18 cellular contexts compared by ENCODE assay signal in genomic region chr21:9839011-9839661, GRCh38.
DNase-seq lines count a peak whose midpoint lies in the region; ATAC-seq, FAIRE-seq and TF ChIP-seq lines count a peak whose summit lies in the region.
"Had no signal": no experiment of that assay in that cellular context is flagged by ENCODE, and none has a peak within 500 bp of the region (broad histone marks: within the 10 kb centered on the region; RNA-seq: fewer than 3 reads in every experiment).

No MANE protein-coding gene starts in this region.

- H3K4me3 ChIP-seq in right atrium auricular region (no peak overlapping the region), K562 (peak overlapping the region; percentile 21), aorta (ENCODE audit: low read length in 2 of 2) (no peak overlapping the region)
- H3K4me3 ChIP-seq: tibial artery had no signal

- H3K27me3 ChIP-seq in right atrium auricular region (no peaks in the 10 kb centered on the region), K562 (ENCODE audit: control insufficient read depth in 2 of 2, insufficient read depth in 2 of 2, low read length in 2 of 2) (no peaks in the 10 kb centered on the region), aorta (ENCODE audit: control insufficient read depth in 1 of 2, insufficient read depth in 2 of 2, low read length in 1 of 2) (no peaks in the 10 kb centered on the region)
- H3K27me3 ChIP-seq: tibial artery had no signal

- H3K9me3 ChIP-seq in right atrium auricular region (no peaks in the 10 kb centered on the region), K562 (replicated peaks; ENCODE audit: control insufficient read depth, insufficient read depth, low read depth, low read length) (no peaks in the 10 kb centered on the region; the same call in 1 of the 2 replicates), aorta (ENCODE audit: control insufficient read depth, low read length) (no peaks in the 10 kb centered on the region)

- H3K27ac ChIP-seq in right atrium auricular region (no peak overlapping the region), K562 (ENCODE audit: extremely low read depth, low read depth, low read length) (no peak overlapping the region; the same call in 2 of the 3 replicates), aorta (ENCODE audit: low read depth in 1 of 2, low read length in 2 of 2) (no peak overlapping the region)
- H3K27ac ChIP-seq: epithelial cell of prostate, tibial artery had no signal

- CTCF ChIA-PET in K562 (lab: Yijun Ruan, JAX; ENCODE audit: low intra/inter-chr PET ratio) = no interaction called here

- BruUV-seq in K562 (replicated peaks; lab: Mats Ljungman, UMichigan) = no TSS peak

- no peak for FAIRE-seq in K562 (lab: Jason Lieb, UNC)
- no peak for FAIRE-seq in HTR-8/SVneo (lab: Jason Lieb, UNC)

- no peak for TF ChIP-seq RAD21 in K562 (CRISPR knock-in tag; conservative IDR thresholded peaks at IDR 0.05 in 1 of 2, IDR thresholded peaks at IDR 0.05 in 1 of 2)

- in situ Hi-C loops in K562 (cut with MboI) = no loop called here

- H3K4me2 ChIP-seq in K562 (ENCODE audit: insufficient read depth, low read length) = peak overlapping the region; percentile 77

- H3K9ac ChIP-seq in K562 (ENCODE audit: insufficient read depth in 1 of 2, low read depth in 2 of 2, low read length in 2 of 2) = peak overlapping the region; percentile 34 to 80; a peak in 3 of 4 replicates

- H3K4me1 ChIP-seq in right atrium auricular region (no peaks in the 10 kb centered on the region), K562 (replicated peaks in 1 of 2; ENCODE audit: control insufficient read depth in 2 of 2, insufficient read depth in 2 of 2, low read length in 2 of 2) (peaks cover 3 to 26% of the 10 kb centered on the region in 2 experiments; a peak in 3 of 5 replicates), aorta (ENCODE audit: control insufficient read depth in 1 of 2, insufficient read depth in 2 of 2, low read length in 2 of 2) (no peaks in the 10 kb centered on the region)
- H3K4me1 ChIP-seq: tibial artery had no signal

- intact Hi-C loops in Right ventricle myocardium inferior (cut with DNase I) = no loop called here
- intact Hi-C loops in K562 (cut with micrococcal nuclease) = no loop called here
- intact Hi-C loops in aorta (cut with DNase I) = no loop called here

- WGBS in K562 (ENCODE audit: insufficient coverage, low coverage, missing lambda C conversion rate) = 19% methylated on average over 38 of the region's 38 CpGs
- 73 to 75% methylated on average over 38 of the region's 38 CpGs for WGBS in aorta, 2 donors

- H4K20me1 ChIP-seq in K562 (replicated peaks; ENCODE audit: control insufficient read depth, insufficient read depth, low read length) = no peaks in the 10 kb centered on the region

- peak overlapping the region; percentile 84 for H2AFZ ChIP-seq in K562 (ENCODE audit: low read depth, low read length)

- H3K79me2 ChIP-seq in K562 (ENCODE audit: control insufficient read depth, insufficient read depth, low read length) = peaks cover 10% of the 10 kb centered on the region; the same call in 2 of the 3 replicates

- H3K9me1 ChIP-seq in K562 (ENCODE audit: control insufficient read depth, insufficient read depth, low read length) = no peaks in the 10 kb centered on the region

- POLR2A ChIA-PET in K562 (lab: Yijun Ruan, JAX) = no interaction called here

- H3K36me3 ChIP-seq in right atrium auricular region = no peaks in the 10 kb centered on the region
- H3K36me3 ChIP-seq in K562 (ENCODE audit: control insufficient read depth, insufficient read depth, low read length) = no peaks in the 10 kb centered on the region
- H3K36me3 ChIP-seq in aorta (ENCODE audit: control insufficient read depth in 1 of 2, insufficient read depth in 2 of 2, low read length in 1 of 2) = no peaks in the 10 kb centered on the region
- H3K36me3 ChIP-seq: tibial artery had no signal

- TF ChIP-seq CTCF in right atrium auricular region (IDR thresholded peaks at IDR 0.05) (no peak), K562 (IDR thresholded peaks at IDR 0.05 in 2 of 3, conservative IDR thresholded peaks at IDR 0.05 in 1 of 3; ENCODE audit: insufficient read depth in 2 of 3, low read depth in 1 of 3, low read length in 3 of 3) (no peak)

- DNase-seq in Right ventricle myocardium inferior (ENCODE audit: missing footprints) (peak; percentile 75), right atrium auricular region (ENCODE audit: low spot score) (no peak), K562 (ENCODE audit: extremely low read depth in 1 of 4, low spot score in 3 of 4) (peak; percentile 36 to 86 (median 52)), medulla oblongata (ENCODE audit: extremely low spot score) (peak; percentile 2), aorta (peak; percentile 59 to 85), HK-2 (ENCODE audit: unreplicated experiment) (no peak), HTR-8/SVneo (ENCODE audit: insufficient read length, low spot score) (no peak), epidermal melanocyte (ENCODE audit: insufficient read length, low spot score) (no peak)
- DNase-seq: ACHN; activated CD8-positive, alpha-beta memory T cell treated with anti-CD3 and anti-CD28 coated beads, Interleukin-2, amount 10 ng/mL, durations not matched to agents 7 days and 5 days; activated naive CD8-positive, alpha-beta T cell treated with anti-CD3 and anti-CD28 coated beads for 36 hours; caudate nucleus; mesendoderm; NCI-H1417; NCI-H524; SHP77 treated with DMSO at 0.1 percent for 48 hours had no signal

- ATAC-seq in Right ventricle myocardium inferior (no peak), K562 (peak; percentile 100), aorta (ENCODE audit: low FRiP score) (peak; percentile 64)
- ATAC-seq: activated CD8-positive, alpha-beta memory T cell treated with anti-CD3 and anti-CD28 coated beads, Interleukin-2, amount 10 ng/mL, durations not matched to agents 7 days and 5 days had no signal

- no peak for TF ChIP-seq POLR2A in K562 (conservative IDR thresholded peaks at IDR 0.05)

- no peak for TF ChIP-seq EP300 in K562 (IDR thresholded peaks at IDR 0.05; ENCODE audit: low read length)

TF ChIP-seq in K562, 482 proteins besides CTCF, POLR2A, EP300 and RAD21 (continues in another document):
- TF ChIP-seq ETS1 (conservative IDR thresholded peaks at IDR 0.05; ENCODE audit: control insufficient read depth, low read depth, low read length) = no peak
- no peak for TF ChIP-seq GABPB2 (CRISPR knock-in tag; conservative IDR thresholded peaks at IDR 0.05)
- TF ChIP-seq SIX5 (IDR thresholded peaks at IDR 0.05; ENCODE audit: borderline replicate concordance in 1 of 2, insufficient read depth in 1 of 2, low read depth in 1 of 2, low read length in 2 of 2) = no peak
- no peak for TF ChIP-seq GATAD2B (IDR thresholded peaks at IDR 0.05; ENCODE audit: borderline replicate concordance)
- TF ChIP-seq MXI1 (IDR thresholded peaks at IDR 0.05; ENCODE audit: low read depth, low read length) = 0 out of 2 replicates have a peak, but pooled peaks have one; percentile 14
- no peak for TF ChIP-seq ZNF280B (CRISPR knock-in tag; IDR thresholded peaks at IDR 0.05)
- no peak for TF ChIP-seq ZNF764 (CRISPR knock-in tag; IDR thresholded peaks at IDR 0.05; ENCODE audit: low read depth)
- TF ChIP-seq RBFOX2 (IDR thresholded peaks at IDR 0.05; ENCODE audit: low read depth, low read length) = peak; percentile 81
- no peak for TF ChIP-seq ZBTB8A (IDR thresholded peaks at IDR 0.05; ENCODE audit: partially characterized antibody)
- no peak for TF ChIP-seq USF1 (CRISPR knock-in tag; IDR thresholded peaks at IDR 0.05)
- no peak for TF ChIP-seq BDP1 (IDR thresholded peaks at IDR 0.05; ENCODE audit: insufficient read depth, insufficient read length)
- no peak for TF ChIP-seq BMI1 (IDR thresholded peaks at IDR 0.05; ENCODE audit: low read length)
- no peak for TF ChIP-seq ARHGAP35 (IDR thresholded peaks at IDR 0.05; ENCODE audit: partially characterized antibody)
- no peak for TF ChIP-seq POLR3G (IDR thresholded peaks at IDR 0.05; ENCODE audit: extremely low read depth, insufficient read length, insufficient replicate concordance)

Comparison
In these comparisons a context has a peak if more than half of its experiments do, and no peak if none do; other contexts are left out.
1. DNase-seq: peak in Right ventricle myocardium inferior (single experiment), K562 (4 of 4), medulla oblongata (single experiment) and aorta (2 of 2); none in right atrium auricular region (single experiment), HK-2 (single experiment), HTR-8/SVneo (single experiment) and epidermal melanocyte (single experiment).